ENCODE assay signal across 15 cellular contexts in the genomic region with DNA sequence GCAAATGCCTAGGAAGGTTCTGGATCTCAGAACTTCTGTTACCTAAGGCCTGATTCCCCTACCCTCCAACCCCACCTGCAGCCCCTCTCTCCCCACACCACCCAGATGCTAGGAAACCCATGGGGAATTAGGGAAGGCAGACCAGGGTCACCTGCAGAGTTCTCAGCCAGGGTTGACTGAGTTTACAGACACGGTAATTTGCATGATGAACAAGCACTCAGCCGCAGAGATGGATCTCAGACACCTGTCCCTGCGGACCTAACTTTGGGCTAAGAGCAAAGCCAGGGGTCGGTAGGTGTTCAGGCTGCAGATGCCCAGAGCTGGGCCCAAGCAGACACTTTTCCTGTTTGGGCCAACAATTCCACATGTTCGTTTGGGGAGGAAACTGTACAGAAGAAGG. TPM values are rescaled to one million over a fixed set of nuclear protein-coding genes. Genes with fewer than 3 reads are reported as not detected.
A peak's percentile ranks its signal among the peaks of the same experiment; 100 is the strongest.
DNase-seq lines count a peak whose midpoint lies in the region; ATAC-seq and TF ChIP-seq lines count a peak whose summit lies in the region.
"Had no signal": no experiment of that assay in that cellular context is flagged by ENCODE, and none has a peak within 500 bp of the region (broad histone marks: within the 10 kb centered on the region; RNA-seq: fewer than 3 reads in every experiment).

No MANE protein-coding gene starts in this region.

- WGBS in neuronal stem cell (ENCODE audit: extremely low coverage in 2 of 2, insufficient read length in 2 of 2, insufficient replicate concordance in 1 of 2), 2 donors, result no CpG with 5 or more reads among the region's 5 CpGs

- peak overlapping the region; percentile 95 for H3K4me3 Mint-ChIP-seq in T-helper 2 cell treated with Interferon-gamma antibody and Interleukin-4, amounts not matched to agents 5 μg/mL and 100 μg/mL, for 36 hours
- peak overlapping the region; percentile 69 for H3K4me3 Mint-ChIP-seq in activated naive CD8-positive, alpha-beta T cell
- H3K4me3 Mint-ChIP-seq: endodermal cell, type B pancreatic cell had no signal

- H3K4me2 ChIP-seq in neuronal stem cell (ENCODE audit: insufficient read depth, low read length, poor library complexity, severe bottlenecking) (no peak overlapping the region), MM.1S (ENCODE audit: low read depth, low read length) (no peak overlapping the region)

- H2BK120ac ChIP-seq in neuronal stem cell (ENCODE audit: low read depth, low read length), result no peak overlapping the region

- no peaks in the 10 kb centered on the region for H3K9me3 Mint-ChIP-seq in T-helper 2 cell treated with Interferon-gamma antibody and Interleukin-4, amounts not matched to agents 5 μg/mL and 100 μg/mL, for 36 hours
- H3K9me3 Mint-ChIP-seq in activated naive CD8-positive, alpha-beta T cell (ENCODE audit: low read depth), result no peaks in the 10 kb centered on the region
- H3K9me3 Mint-ChIP-seq: endodermal cell, type B pancreatic cell had no signal

- H3K9ac ChIP-seq in neuronal stem cell (ENCODE audit: low read depth, low read length, poor library complexity) (no peak overlapping the region), MM.1S (ENCODE audit: low read length) (no peak overlapping the region)

- H3K27ac Mint-ChIP-seq in T-helper 2 cell treated with Interferon-gamma antibody and Interleukin-4, amounts not matched to agents 5 μg/mL and 100 μg/mL, for 36 hours, result no peak overlapping the region
- peak overlapping the region; percentile 96 for H3K27ac Mint-ChIP-seq in activated naive CD8-positive, alpha-beta T cell
- H3K27ac Mint-ChIP-seq: endodermal cell, type B pancreatic cell had no signal

- no peak overlapping the region for H2BK15ac ChIP-seq in neuronal stem cell (ENCODE audit: low read length)

- H3K27me3 Mint-ChIP-seq in T-helper 2 cell treated with Interferon-gamma antibody and Interleukin-4, amounts not matched to agents 5 μg/mL and 100 μg/mL, for 36 hours (ENCODE audit: low read depth), result no peaks in the 10 kb centered on the region
- no peaks in the 10 kb centered on the region for H3K27me3 Mint-ChIP-seq in activated naive CD8-positive, alpha-beta T cell

- no peak overlapping the region for H3K4ac ChIP-seq in neuronal stem cell (ENCODE audit: low read length)

- H4K20me1 ChIP-seq in MM.1S (ENCODE audit: insufficient read depth, low read length), result no peaks in the 10 kb centered on the region

- H3K27ac ChIP-seq in neuronal stem cell (replicated peaks; ENCODE audit: low read length) (no peak overlapping the region), MM.1S (ENCODE audit: low read length) (no peak overlapping the region)
- H3K27ac ChIP-seq: HL-60 had no signal

- no peaks in the 10 kb centered on the region for H3F3A ChIP-seq in MM.1S (ENCODE audit: insufficient read depth, low read length)

- H3K36me3 Mint-ChIP-seq in T-helper 2 cell treated with Interferon-gamma antibody and Interleukin-4, amounts not matched to agents 5 μg/mL and 100 μg/mL, for 36 hours (ENCODE audit: low read depth), result peaks cover 47% of the 10 kb centered on the region
- peaks cover 14% of the 10 kb centered on the region for H3K36me3 Mint-ChIP-seq in activated naive CD8-positive, alpha-beta T cell
- H3K36me3 Mint-ChIP-seq: type B pancreatic cell had no signal

- H2AK5ac ChIP-seq in neuronal stem cell (ENCODE audit: low read depth, low read length), result no peak overlapping the region

- H2AFZ ChIP-seq in neuronal stem cell (ENCODE audit: low read length), result no peak overlapping the region
- no peak overlapping the region for H2AFZ ChIP-seq in MM.1S (ENCODE audit: low read length)

- peaks cover 0 to 13% of the 10 kb centered on the region in 2 donors for H3K4me1 ChIP-seq in neuronal stem cell (ENCODE audit: control insufficient read depth in 2 of 2, insufficient read depth in 1 of 2, low read depth in 1 of 2, low read length in 2 of 2)
- no peaks in the 10 kb centered on the region for H3K4me1 ChIP-seq in MM.1S (ENCODE audit: low read length)

- H3K9me3 ChIP-seq in neuronal stem cell (replicated peaks in 1 of 2; ENCODE audit: control insufficient read depth in 2 of 2, insufficient read depth in 1 of 2, low read depth in 1 of 2, low read length in 2 of 2), result no peaks in the 10 kb centered on the region
- no peaks in the 10 kb centered on the region for H3K9me3 ChIP-seq in MM.1S (replicated peaks; ENCODE audit: insufficient read depth, low read length)

- TF ChIP-seq CTCF in MM.1S (IDR thresholded peaks at IDR 0.05; ENCODE audit: low read length), result no peak

- H2BK5ac ChIP-seq in neuronal stem cell (ENCODE audit: low read length), result no peak overlapping the region

- H2BK12ac ChIP-seq in neuronal stem cell (ENCODE audit: low read length), result no peak overlapping the region

- H3K14ac ChIP-seq in neuronal stem cell (ENCODE audit: low read length), result peak overlapping the region; percentile 12

- H3K4me1 Mint-ChIP-seq in T-helper 2 cell treated with Interferon-gamma antibody and Interleukin-4, amounts not matched to agents 5 μg/mL and 100 μg/mL, for 36 hours (ENCODE audit: low read depth), result peaks cover 75% of the 10 kb centered on the region
- peaks cover 87% of the 10 kb centered on the region for H3K4me1 Mint-ChIP-seq in activated naive CD8-positive, alpha-beta T cell (ENCODE audit: low read depth)

- H3K79me1 ChIP-seq in neuronal stem cell (ENCODE audit: low read depth, low read length), result peaks cover 2% of the 10 kb centered on the region

- H3K18ac ChIP-seq in neuronal stem cell (ENCODE audit: low read length), result no peak overlapping the region

- no peak overlapping the region for H4K8ac ChIP-seq in neuronal stem cell (ENCODE audit: low read depth, low read length)

- no peak overlapping the region for H4K91ac ChIP-seq in neuronal stem cell (ENCODE audit: low read depth, low read length, poor library complexity)

- no peaks in the 10 kb centered on the region for H3K36me3 ChIP-seq in neuronal stem cell (replicated peaks in 1 of 2; ENCODE audit: control insufficient read depth in 2 of 2, insufficient read depth in 2 of 2, low read length in 2 of 2)
- no peaks in the 10 kb centered on the region for H3K36me3 ChIP-seq in MM.1S (replicated peaks; ENCODE audit: insufficient read depth, low read length)

- DNase-seq in T-helper 2 cell treated with Interferon-gamma antibody and Interleukin-4, amounts not matched to agents 5 μg/mL and 100 μg/mL, for 36 hours (ENCODE audit: low spot score), result no peak
- DNase-seq in T-helper 2 cell (no peak), neuronal stem cell (ENCODE audit: low spot score) (no peak), MM.1S (no peak), globus pallidus (ENCODE audit: low spot score) (no peak)
- no peak for DNase-seq in stimulated activated CD8-positive, alpha-beta memory T cell treated with anti-CD3 and anti-CD28 coated beads, Interleukin-4, amount 100 ng/mL, for 48 hours
- DNase-seq: activated CD8-positive, alpha-beta memory T cell treated with anti-CD3 and anti-CD28 coated beads, Interleukin-2, amount 50 U/mL, for 4 hours; endodermal cell; GOT3; nucleus accumbens; T1000 had no signal

- peak; percentile 34 for ATAC-seq in GM21526 (IDR thresholded peaks at IDR 0.05; ENCODE audit: low FRiP score, unreplicated experiment)

- H3K27me3 ChIP-seq in neuronal stem cell (ENCODE audit: control insufficient read depth in 3 of 3, insufficient read depth in 3 of 3, low read depth in 1 of 3, low read length in 3 of 3), result peaks cover 0 to 44% (median 0%) of the 10 kb centered on the region in 3 experiments
- H3K27me3 ChIP-seq in MM.1S (replicated peaks; ENCODE audit: insufficient read depth, low read length), result peaks cover 58% of the 10 kb centered on the region

- no peak overlapping the region for H3K23ac ChIP-seq in neuronal stem cell (ENCODE audit: low read depth, low read length, poor library complexity)

- no peaks in the 10 kb centered on the region for H3K9me2 ChIP-seq in MM.1S (replicated peaks; ENCODE audit: insufficient read depth, low read length)

- H3K4me3 ChIP-seq in neuronal stem cell (ENCODE audit: low read length in 2 of 2), result no peak overlapping the region
- no peak overlapping the region for H3K4me3 ChIP-seq in MM.1S (ENCODE audit: low read length)

- H3K79me2 ChIP-seq in MM.1S (ENCODE audit: low read length), result no peaks in the 10 kb centered on the region

RNA-seq across cellular contexts. Expression of a gene that starts 2.9 kb away (rescaled TPM):
- polyA plus RNA-seq in neuronal stem cell (2013, experiment 1 of 2), result 0.22 TPM
- 0.22 TPM for polyA plus RNA-seq in neuronal stem cell (2013, experiment 2 of 2)

RNA-seq across cellular contexts. Expression of a gene that starts 3.0 kb away (rescaled TPM):
- polyA plus RNA-seq in neuronal stem cell (2013, experiment 1 of 2), result 0.08 TPM
- 0.11 TPM for polyA plus RNA-seq in neuronal stem cell (2013, experiment 2 of 2)

RNA-seq across cellular contexts. Expression of a gene that starts 17.2 kb away (rescaled TPM):
- polyA plus RNA-seq in neuronal stem cell (2013, experiment 1 of 2), result 0.10 TPM
- 0.07 TPM for polyA plus RNA-seq in neuronal stem cell (2013, experiment 2 of 2)
